9 cellular contexts compared by ENCODE assay signal in genomic region chr15:78265137-78265460, GRCh38. TPM values are rescaled to one million over a fixed set of nuclear protein-coding genes. Genes with fewer than 3 reads are reported as not detected.
DNase-seq lines count a peak whose midpoint lies in the region; ATAC-seq and TF ChIP-seq lines count a peak whose summit lies in the region.
"Had no signal": no experiment of that assay in that cellular context is flagged by ENCODE, and none has a peak within 500 bp of the region (broad histone marks: within the 10 kb centered on the region; RNA-seq: fewer than 3 reads in every experiment).

No MANE protein-coding gene starts in this region.

- BruUV-seq in Caco-2 (replicated peaks; lab: Mats Ljungman, UMichigan), result no TSS peak

- POLR2A ChIA-PET in Caco-2 (lab: Charles Lee) (no interaction called here), GM10248 (lab: Yijun Ruan, JAX) (interaction anchor here (2.6 kb wide), 1 partner anchor 134 kb away, joined by 7 read pairs; the partner anchor contains the start of gene CIB2)
- POLR2A ChIA-PET in activated CD4-positive, alpha-beta memory T cell treated with anti-CD3 and anti-CD28 coated beads for 36 hours (lab: Charles Lee), result interaction anchor here (0.7 to 5.6 kb wide), 5 partner anchors 8 to 275 kb away, joined by 3 to 34 read pairs (median 6); partner anchors contain the start of genes IREB2, PSMA4 and SKIC8

- H3K4me1 ChIP-seq in Caco-2 (no peaks in the 10 kb centered on the region), rectal smooth muscle tissue (ENCODE audit: control insufficient read depth, insufficient read depth, low read length) (peaks cover 17% of the 10 kb centered on the region)

- peak overlapping the region; percentile 0 for H3K9ac ChIP-seq in rectal smooth muscle tissue (ENCODE audit: low read length)

- DNase-seq in Caco-2, result no peak
- DNase-seq in activated CD4-positive, alpha-beta memory T cell treated with anti-CD3 and anti-CD28 coated beads for 36 hours, result no peak
- DNase-seq in fibroblast of the aortic adventitia (ENCODE audit: low read depth), result no peak
- no peak for DNase-seq in stimulated activated CD8-positive, alpha-beta memory T cell treated with anti-CD3 and anti-CD28 coated beads, Interleukin-4, amount 100 ng/mL, for 48 hours
- no peak for DNase-seq in GM10248 (ENCODE audit: extremely low spot score)
- DNase-seq: NCI-H524 had no signal

- intact Hi-C loops in Caco-2 (cut with micrococcal nuclease; ENCODE audit: unreplicated experiment), result no loop called here
- intact Hi-C loops in activated CD4-positive, alpha-beta memory T cell treated with anti-CD3 and anti-CD28 coated beads for 36 hours (cut with micrococcal nuclease), result loop anchor here (2.0 kb wide), 1 partner anchor 34 kb away; the partner anchor contains the start of gene SKIC8

- H3K36me3 Mint-ChIP-seq in Caco-2 (ENCODE audit: insufficient read depth, unreplicated experiment), result no peaks in the 10 kb centered on the region
- no peaks in the 10 kb centered on the region for H3K36me3 Mint-ChIP-seq in activated CD4-positive, alpha-beta memory T cell treated with anti-CD3 and anti-CD28 coated beads for 36 hours

- H3K27me3 ChIP-seq in Caco-2 (replicated peaks; ENCODE audit: control insufficient read depth, insufficient read depth, low read length), result no peaks in the 10 kb centered on the region; the same call in 1 of the 2 replicates
- no peaks in the 10 kb centered on the region for H3K27me3 ChIP-seq in rectal smooth muscle tissue (ENCODE audit: control insufficient read depth, insufficient read depth, low read length)

- H3K27ac Mint-ChIP-seq in Caco-2 (ENCODE audit: unreplicated experiment), result no peak overlapping the region
- H3K27ac Mint-ChIP-seq in activated CD4-positive, alpha-beta memory T cell treated with anti-CD3 and anti-CD28 coated beads for 36 hours, result peak overlapping the region; percentile 75

- CTCF ChIA-PET in Caco-2 (lab: Charles Lee), result interaction anchor here (0.6 kb wide), 2 partner anchors 41 to 608 kb away, joined by 3 read pairs; no protein-coding TSS in a partner anchor
- CTCF ChIA-PET in activated CD4-positive, alpha-beta memory T cell treated with anti-CD3 and anti-CD28 coated beads for 36 hours (lab: Charles Lee), result interaction anchor here (0.9 to 2.7 kb wide), 14 partner anchors 23 to 298 kb away, joined by 3 to 15 read pairs (median 4); partner anchors contain the start of genes CIB2, IREB2 and SKIC8
- CTCF ChIA-PET in GM10248 (lab: Yijun Ruan, JAX), result interaction anchor here (0.9 to 1.8 kb wide), 9 partner anchors 9 to 177 kb away, joined by 3 to 8 read pairs (median 3); partner anchors contain the start of gene SKIC8

- no peaks in the 10 kb centered on the region for H3K36me3 ChIP-seq in Caco-2 (ENCODE audit: control insufficient read depth, insufficient read depth, low read length)
- H3K36me3 ChIP-seq in rectal smooth muscle tissue (ENCODE audit: control insufficient read depth, insufficient read depth, low read length), result no peaks in the 10 kb centered on the region

- H3K27me3 Mint-ChIP-seq in Caco-2 (ENCODE audit: insufficient read depth, unreplicated experiment), result no peaks in the 10 kb centered on the region
- no peaks in the 10 kb centered on the region for H3K27me3 Mint-ChIP-seq in activated CD4-positive, alpha-beta memory T cell treated with anti-CD3 and anti-CD28 coated beads for 36 hours

- H3K27ac ChIP-seq in rectal smooth muscle tissue (ENCODE audit: low read depth, low read length), result peak overlapping the region; percentile 68

- peak overlapping the region; percentile 69 for H3K4me3 Mint-ChIP-seq in Caco-2 (ENCODE audit: unreplicated experiment)
- H3K4me3 Mint-ChIP-seq in activated CD4-positive, alpha-beta memory T cell treated with anti-CD3 and anti-CD28 coated beads for 36 hours, result peak overlapping the region; percentile 78

- no peaks in the 10 kb centered on the region for H3K9me3 ChIP-seq in Caco-2

- no peaks in the 10 kb centered on the region for H3K9me3 Mint-ChIP-seq in Caco-2 (ENCODE audit: unreplicated experiment)
- no peaks in the 10 kb centered on the region for H3K9me3 Mint-ChIP-seq in activated CD4-positive, alpha-beta memory T cell treated with anti-CD3 and anti-CD28 coated beads for 36 hours

- TF ChIP-seq CTCF in Caco-2 (IDR thresholded peaks at IDR 0.05; ENCODE audit: insufficient read depth in 1 of 2, low read depth in 1 of 2, low read length in 1 of 2, severe bottlenecking in 1 of 2, unreplicated experiment in 1 of 2) (no peak), fibroblast of the aortic adventitia (IDR thresholded peaks at IDR 0.05; ENCODE audit: insufficient read depth, low read length) (no peak), GM10248 (IDR thresholded peaks at IDR 0.05; ENCODE audit: control extremely low read depth, extremely low read depth, low read depth, missing control alignments) (no peak)

- H3K4me3 ChIP-seq in Caco-2 (ENCODE audit: low read depth, low read length), result peak overlapping the region; percentile 39
- H3K4me3 ChIP-seq in fibroblast of the aortic adventitia (ENCODE audit: low read depth, low read length), result peak overlapping the region; percentile 47
- H3K4me3 ChIP-seq in rectal smooth muscle tissue (ENCODE audit: low read length), result peak overlapping the region; percentile 77

- H3K4me1 Mint-ChIP-seq in Caco-2 (ENCODE audit: low read depth, unreplicated experiment), result peaks cover 4% of the 10 kb centered on the region
- peaks cover 25% of the 10 kb centered on the region for H3K4me1 Mint-ChIP-seq in activated CD4-positive, alpha-beta memory T cell treated with anti-CD3 and anti-CD28 coated beads for 36 hours (ENCODE audit: low read depth)

- no peak for ATAC-seq in HG03045 (IDR thresholded peaks at IDR 0.05; ENCODE audit: unreplicated experiment)
- no peak for ATAC-seq in GM19463 (IDR thresholded peaks at IDR 0.05; ENCODE audit: unreplicated experiment)

RNA-seq across cellular contexts. Expression of gene DNAJA4, which starts 0.7 kb away (rescaled TPM):
- total RNA-seq in Caco-2 (2022) (0.91 and 1.1 TPM in 2 replicates), fibroblast of the aortic adventitia (ENCODE audit: low replicate concordance) (0.65 and 2.3 TPM in 2 replicates)
- 10 to 100 TPM; 36.3 to 39.6 TPM for total RNA-seq in activated CD4-positive, alpha-beta memory T cell treated with anti-CD3 and anti-CD28 coated beads for 36 hours

RNA-seq across cellular contexts. Expression of gene ACSBG1, which starts 30.7 kb away (rescaled TPM):
- total RNA-seq in Caco-2 (2022) (not detected in 2 replicates), fibroblast of the aortic adventitia (ENCODE audit: low replicate concordance) (under 0.01 TPM in 1 of 2 replicates, not detected in the other)
- total RNA-seq in activated CD4-positive, alpha-beta memory T cell treated with anti-CD3 and anti-CD28 coated beads for 36 hours, result under 1 TPM in 1 of 2 experiments, not detected in 1; 0.26 TPM

RNA-seq across cellular contexts. Expression of gene SKIC8, which starts 34.3 kb away (rescaled TPM):
- total RNA-seq in Caco-2 (2022) (45.7 and 51.5 TPM in 2 replicates), fibroblast of the aortic adventitia (ENCODE audit: low replicate concordance) (56.7 and 62.1 TPM in 2 replicates)
- 10 to 100 TPM; 50.1 to 51.3 TPM for total RNA-seq in activated CD4-positive, alpha-beta memory T cell treated with anti-CD3 and anti-CD28 coated beads for 36 hours

Comparison
In these comparisons a context has a peak if more than half of its experiments do, and no peak if none do; other contexts are left out.
1. RNA of gene DNAJA4, which starts 0.7 kb away (total RNA-seq): 36.3 to 39.6 TPM in activated CD4-positive, alpha-beta memory T cell treated with anti-CD3 and anti-CD28 coated beads for 36 hours; 0.65 to 2.3 TPM in fibroblast of the aortic adventitia and 0.91 to 1.1 TPM in Caco-2; every median in the first group is over 10 times any median in the second.
2. Peak in every context shown above with its lines, with median percentiles within 50 percentile points of each other: H3K4me3 ChIP-seq.